Comparison of ENCODE assay signal across 10 cellular contexts in the genomic region with DNA sequence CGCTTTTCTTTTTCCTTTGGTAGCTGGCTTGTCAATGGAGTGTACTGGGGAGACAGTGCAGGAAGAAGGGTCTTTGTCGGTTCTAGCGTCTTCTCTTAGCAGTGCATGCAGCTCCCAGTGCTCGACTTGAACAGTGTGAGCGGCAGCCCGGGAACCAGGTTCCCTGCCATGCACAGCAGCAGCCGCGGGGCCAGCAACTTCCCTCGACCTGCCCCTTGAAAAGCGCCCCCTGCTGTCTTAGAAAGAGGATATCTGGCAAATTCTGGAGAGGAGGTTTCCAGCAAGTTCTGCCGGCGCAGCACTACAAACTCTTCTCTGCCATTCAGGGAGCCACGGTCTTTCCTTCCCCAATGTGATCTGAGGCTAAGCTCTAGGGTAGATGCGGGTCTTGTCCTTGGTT.
A peak's percentile ranks its signal among the peaks of the same experiment; 100 is the strongest.
DNase-seq lines count a peak whose midpoint lies in the region; ATAC-seq and TF ChIP-seq lines count a peak whose summit lies in the region.
"Had no signal": no experiment of that assay in that cellular context is flagged by ENCODE, and none has a peak within 500 bp of the region (broad histone marks: within the 10 kb centered on the region; RNA-seq: fewer than 3 reads in every experiment).

No MANE protein-coding gene starts in this region.

- intact Hi-C loops in CD4-positive, alpha-beta memory T cell (cut with micrococcal nuclease) = loop anchor here (1.0 kb wide), 1 partner anchor 1216 kb away; no protein-coding TSS in a partner anchor

- H3K36me3 Mint-ChIP-seq in CD4-positive, alpha-beta memory T cell = no peaks in the 10 kb centered on the region

- H3K27ac Mint-ChIP-seq in CD4-positive, alpha-beta memory T cell = no peak overlapping the region
- H3K27ac Mint-ChIP-seq: T-helper 1 cell treated with Interleukin-12 subunit alpha and Interleukin-12 subunit beta and Interleukin-4 antibody, amounts not matched to agents 30 μg/mL and 1 μg/mL, for 36 hours had no signal

- peaks cover 0 to 3% of the 10 kb centered on the region in 2 donors for H3K27me3 Mint-ChIP-seq in CD4-positive, alpha-beta memory T cell

- no peaks in the 10 kb centered on the region for H3K4me1 ChIP-seq in CD4-positive, alpha-beta memory T cell (ENCODE audit: insufficient read depth, low read length)
- no peaks in the 10 kb centered on the region for H3K4me1 ChIP-seq in HEK293 (ENCODE audit: control insufficient read depth, insufficient read depth, low read length)
- peaks cover 9% of the 10 kb centered on the region for H3K4me1 ChIP-seq in foreskin keratinocyte

- no peak overlapping the region for H3K27ac ChIP-seq in CD4-positive, alpha-beta memory T cell (ENCODE audit: low read depth, low read length)
- H3K27ac ChIP-seq in HEK293 (ENCODE audit: extremely low read depth, low read depth, low read length) (no peak overlapping the region), foreskin keratinocyte (no peak overlapping the region)

- H3K36me3 ChIP-seq in CD4-positive, alpha-beta memory T cell (ENCODE audit: insufficient read depth, low read length) = no peaks in the 10 kb centered on the region
- no peaks in the 10 kb centered on the region for H3K36me3 ChIP-seq in HEK293 (ENCODE audit: control insufficient read depth in 2 of 2, insufficient read depth in 1 of 2, low read length in 2 of 2)

- peak in 4 of 5 donors; percentile 21 to 34 (median 26) for DNase-seq in CD4-positive, alpha-beta memory T cell
- DNase-seq in T-helper 9 cell (peak; percentile 2), left kidney (ENCODE audit: low read depth, low spot score) (peak; percentile 34), NCI-H524 (lab: John Stamatoyannopoulos, UW) (no peak), GF-D8 (lab: John Stamatoyannopoulos, UW) (no peak), AG20443 (ENCODE audit: low spot score) (no peak), foreskin keratinocyte (no peak)

- peaks cover 0 to 2% of the 10 kb centered on the region in 2 donors for H3K9me3 ChIP-seq in CD4-positive, alpha-beta memory T cell (ENCODE audit: control insufficient read depth in 1 of 2, low read length in 2 of 2)
- peaks cover 2% of the 10 kb centered on the region for H3K9me3 ChIP-seq in HEK293 (ENCODE audit: control insufficient read depth, insufficient read depth, low read depth, low read length)

- H3K4me1 Mint-ChIP-seq in CD4-positive, alpha-beta memory T cell = no peaks in the 10 kb centered on the region
- H3K4me1 Mint-ChIP-seq: central memory CD8-positive, alpha-beta T cell had no signal

- no peak for TF ChIP-seq CTCF in HEK293 (tag by site-specific recombination; IDR thresholded peaks at IDR 0.05)
- TF ChIP-seq CTCF in foreskin keratinocyte (conservative IDR thresholded peaks at IDR 0.05) = no peak

- H3K9me3 Mint-ChIP-seq in CD4-positive, alpha-beta memory T cell = peaks cover 0 to 11% (median 4%) of the 10 kb centered on the region in 8 donors
- H3K9me3 Mint-ChIP-seq: central memory CD8-positive, alpha-beta T cell had no signal

- no peaks in the 10 kb centered on the region for H3K27me3 ChIP-seq in CD4-positive, alpha-beta memory T cell (ENCODE audit: insufficient read depth, low read length)
- no peaks in the 10 kb centered on the region for H3K27me3 ChIP-seq in foreskin keratinocyte

- CTCF ChIA-PET in CD4-positive, alpha-beta memory T cell (lab: Charles Lee; ENCODE audit: partially characterized antibody) = interaction anchor here (0.7 to 1.2 kb wide), 6 partner anchors 9 to 1221 kb away, joined by 3 read pairs; no protein-coding TSS in a partner anchor
- CTCF ChIA-PET in HEK293 (lab: Yijun Ruan, JAX) = interaction anchor here (0.5 to 2.1 kb wide), 14 partner anchors 10 to 496 kb away, joined by 3 to 15 read pairs (median 3); no protein-coding TSS in a partner anchor

- no peak for ATAC-seq in foreskin keratinocyte

- no peak overlapping the region for H3K4me3 ChIP-seq in CD4-positive, alpha-beta memory T cell (ENCODE audit: low read length in 2 of 2)
- no peak overlapping the region for H3K4me3 ChIP-seq in HEK293 (ENCODE audit: low read depth, low read length)

- POLR2A ChIA-PET in CD4-positive, alpha-beta memory T cell (lab: Charles Lee; ENCODE audit: partially characterized antibody) = no interaction called here
- POLR2A ChIA-PET in HEK293 (lab: Yijun Ruan, JAX) = interaction anchor here (0.8 kb wide), 1 partner anchor 17 kb away, joined by 3 read pairs; no protein-coding TSS in a partner anchor

- no peak overlapping the region for H3K4me3 Mint-ChIP-seq in CD4-positive, alpha-beta memory T cell
- H3K4me3 Mint-ChIP-seq: central memory CD8-positive, alpha-beta T cell; T-helper 1 cell treated with Interleukin-12 subunit alpha and Interleukin-12 subunit beta and Interleukin-4 antibody, amounts not matched to agents 30 μg/mL and 1 μg/mL, for 36 hours had no signal

TF ChIP-seq in HEK293, 187 proteins besides CTCF, POLR2A, EP300 and RAD21:
- TF ChIP-seq ZBTB20 (tag by site-specific recombination; IDR thresholded peaks at IDR 0.05) = peak; percentile 35; the same call in 1 of the 2 replicates
- no peak for TF ChIP-seq REPIN1 (tag by site-specific recombination; IDR thresholded peaks at IDR 0.05; ENCODE audit: low read depth)
- no peak for TF ChIP-seq ZNF529 (tag by site-specific recombination; IDR thresholded peaks at IDR 0.05; ENCODE audit: insufficient replicate concordance)
- TF ChIP-seq ZNF670 (tag by site-specific recombination; IDR thresholded peaks at IDR 0.05; ENCODE audit: low read depth) = no peak
- TF ChIP-seq ZIC2 (tag by site-specific recombination; IDR thresholded peaks at IDR 0.05) = 0 out of 2 replicates have a peak, but pooled peaks have one; percentile 9
- TF ChIP-seq HOXA7 (CRISPR knock-in tag; IDR thresholded peaks at IDR 0.05; ENCODE audit: borderline replicate concordance) = no peak

Comparison
In these comparisons a context has a peak if more than half of its experiments do, and no peak if none do; other contexts are left out.
1. DNase-seq: peak in CD4-positive, alpha-beta memory T cell (4 of 5), T-helper 9 cell (single experiment) and left kidney (single experiment); none in NCI-H524 (0 of 2), GF-D8 (single experiment), AG20443 (single experiment) and foreskin keratinocyte (0 of 2).